8 cellular contexts compared by ENCODE assay signal in the genomic region with DNA sequence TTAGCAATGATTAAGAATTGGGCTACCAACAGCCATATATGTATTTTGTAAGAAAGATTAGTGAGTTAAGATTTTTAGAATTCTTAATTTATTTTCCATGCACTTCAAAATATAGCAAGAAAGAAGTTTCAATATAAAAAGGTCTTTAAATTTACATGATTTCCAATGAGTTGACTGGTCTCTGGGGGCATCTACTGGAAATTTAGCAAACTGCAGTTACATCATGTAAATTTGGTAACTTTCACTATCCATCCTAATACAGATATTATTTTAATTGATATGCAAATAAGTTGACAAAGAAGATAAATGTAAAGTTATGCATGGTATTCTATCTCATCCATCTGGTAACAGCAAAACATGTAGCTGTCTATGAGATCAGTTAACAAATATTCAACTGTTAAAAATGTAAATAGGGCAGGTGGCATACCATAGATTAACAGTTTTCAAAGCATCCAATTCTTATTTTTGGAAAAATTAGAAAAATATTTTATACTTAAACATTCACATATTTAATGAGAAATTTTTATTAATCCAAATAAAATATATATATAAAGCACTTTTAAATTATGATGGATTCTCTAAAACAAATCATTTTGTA. TPM values are rescaled to one million over a fixed set of nuclear protein-coding genes. Genes with fewer than 3 reads are reported as not detected.
DNase-seq lines count a peak whose midpoint lies in the region; ATAC-seq and TF ChIP-seq lines count a peak whose summit lies in the region.

No MANE protein-coding gene starts in this region.

- H3K36me3 ChIP-seq in right atrium auricular region (no peaks in the 10 kb centered on the region), smooth muscle cell (ENCODE audit: low read depth) (no peaks in the 10 kb centered on the region)

- H4K20me1 ChIP-seq in smooth muscle cell (ENCODE audit: low read depth) = no peaks in the 10 kb centered on the region

- H3K27ac ChIP-seq in right atrium auricular region (no peak overlapping the region), smooth muscle cell (ENCODE audit: low read depth) (no peak overlapping the region)

- no peak overlapping the region for H2AFZ ChIP-seq in smooth muscle cell (ENCODE audit: low read depth)

- DNase-seq in right atrium auricular region (ENCODE audit: low spot score) (no peak), cardiac septum (ENCODE audit: low spot score) (no peak), SKM-1 treated with dmso at 0.1 percent for 144 hours (lab: John Stamatoyannopoulos, UW; ENCODE audit: unreplicated experiment) (peak; percentile 66), fibroblast of the aortic adventitia (ENCODE audit: low read depth) (peak; percentile 72), smooth muscle cell (lab: John Stamatoyannopoulos, UW; ENCODE audit: unreplicated experiment) (no peak), C1 segment of cervical spinal cord (lab: John Stamatoyannopoulos, UW) (no peak), KG1 (lab: John Stamatoyannopoulos, UW) (no peak)

- no peak overlapping the region for H3K4me2 ChIP-seq in smooth muscle cell

- H3K4me1 ChIP-seq in right atrium auricular region = no peaks in the 10 kb centered on the region
- no peaks in the 10 kb centered on the region for H3K4me1 ChIP-seq in smooth muscle cell (ENCODE audit: low read depth)

- H3F3A ChIP-seq in smooth muscle cell (ENCODE audit: low read depth) = no peaks in the 10 kb centered on the region

- H3K27me3 ChIP-seq in right atrium auricular region = no peaks in the 10 kb centered on the region
- H3K27me3 ChIP-seq in smooth muscle cell (ENCODE audit: low read depth) = no peaks in the 10 kb centered on the region

- intact Hi-C loops in cardiac septum (cut with DNase I) = loop anchor here (5.0 kb wide), 1 partner anchor 574 kb away; no protein-coding TSS in a partner anchor

- peak; percentile 62 for ATAC-seq in HG03565 (IDR thresholded peaks at IDR 0.05; ENCODE audit: unreplicated experiment)

- H3K4me3 ChIP-seq in right atrium auricular region (no peak overlapping the region), fibroblast of the aortic adventitia (ENCODE audit: low read depth, low read length) (no peak overlapping the region), smooth muscle cell (no peak overlapping the region)

- TF ChIP-seq CTCF in right atrium auricular region (IDR thresholded peaks at IDR 0.05) = peak; percentile 38 to 75
- TF ChIP-seq CTCF in fibroblast of the aortic adventitia (IDR thresholded peaks at IDR 0.05; ENCODE audit: insufficient read depth, low read length) = peak; percentile 77
- TF ChIP-seq CTCF in smooth muscle cell (IDR thresholded peaks at IDR 0.05; ENCODE audit: borderline replicate concordance, insufficient read depth, poor library complexity, severe bottlenecking) = peak; percentile 87

- H3K9me3 ChIP-seq in right atrium auricular region = no peaks in the 10 kb centered on the region
- H3K9me3 ChIP-seq in smooth muscle cell (replicated peaks; ENCODE audit: low read depth) = no peaks in the 10 kb centered on the region

- H3K9ac ChIP-seq in smooth muscle cell (ENCODE audit: low read depth) = no peak overlapping the region

- H3K79me2 ChIP-seq in smooth muscle cell (ENCODE audit: low read depth) = no peaks in the 10 kb centered on the region

RNA-seq across cellular contexts. Expression of a gene that starts 29.1 kb away (rescaled TPM):
- total RNA-seq in right atrium auricular region (under 1 TPM in 1 of 2 donors, not detected in 1; 0.22 TPM), cardiac septum (0.24 TPM), fibroblast of the aortic adventitia (ENCODE audit: low replicate concordance) (0.81 TPM in 1 of 2 replicates, not detected in the other), smooth muscle cell (0.13 and 1.3 TPM in 2 replicates)
- 0.70 and 0.82 TPM in 2 replicates for polyA plus RNA-seq in smooth muscle cell

Comparison
In these comparisons a context has a peak if more than half of its experiments do, and no peak if none do; other contexts are left out.
1. DNase-seq: peak in SKM-1 treated with dmso at 0.1 percent for 144 hours (single experiment) and fibroblast of the aortic adventitia (single experiment); none in right atrium auricular region (single experiment), cardiac septum (single experiment), smooth muscle cell (single experiment), C1 segment of cervical spinal cord (0 of 14) and KG1 (single experiment).
2. Peak in every context shown above with its lines, with median percentiles within 50 percentile points of each other: CTCF ChIP-seq.